ENCODE assay signal across 9 cellular contexts in the genomic region with DNA sequence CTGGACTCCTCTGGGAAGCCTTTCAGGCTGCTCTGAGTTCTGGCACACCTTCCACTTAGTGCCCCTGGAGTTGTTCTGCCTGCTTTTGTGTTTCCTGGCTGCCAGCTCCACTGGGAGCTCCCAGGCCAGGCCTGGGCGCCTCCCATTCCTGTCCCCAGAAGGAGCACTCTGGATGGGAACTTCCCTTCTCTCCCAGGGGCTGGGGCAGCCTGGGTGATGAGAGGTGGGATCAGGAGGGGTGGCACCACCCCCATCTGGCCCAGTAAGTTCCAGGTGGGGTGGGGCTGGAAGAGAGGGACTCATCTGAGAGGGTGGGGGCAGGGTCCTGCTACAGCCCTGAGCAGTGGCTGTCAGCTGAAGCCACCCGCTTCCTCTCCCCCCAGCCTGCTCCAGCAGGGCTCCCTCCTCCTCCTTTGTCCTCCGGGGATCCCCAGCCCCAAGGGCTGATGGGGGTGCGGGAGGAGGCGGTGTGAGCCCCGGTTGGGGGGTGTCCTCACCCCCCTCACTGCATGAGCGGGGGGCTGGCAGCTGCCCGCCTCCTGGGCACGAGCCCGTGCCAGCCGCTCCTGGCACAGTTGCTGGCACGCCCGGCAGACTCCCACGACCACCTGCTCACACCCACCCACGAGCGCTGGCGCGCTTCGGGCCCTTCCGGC. TPM values are rescaled to one million over a fixed set of nuclear protein-coding genes. Genes with fewer than 3 reads are reported as not detected.
DNase-seq lines count a peak whose midpoint lies in the region; ATAC-seq and FAIRE-seq lines count a peak whose summit lies in the region.
"Had no signal": no experiment of that assay in that cellular context is flagged by ENCODE, and none has a peak within 500 bp of the region (broad histone marks: within the 10 kb centered on the region; RNA-seq: fewer than 3 reads in every experiment).

No MANE protein-coding gene starts in this region.

- H3K9me3 Mint-ChIP-seq in activated naive CD4-positive, alpha-beta T cell treated with anti-CD3 and anti-CD28 coated beads for 36 hours = no peaks in the 10 kb centered on the region
- no peaks in the 10 kb centered on the region for H3K9me3 Mint-ChIP-seq in activated naive CD4-positive, alpha-beta T cell treated with anti-CD3 and anti-CD28 coated beads, Interleukin-2, amount 10 ng/mL, durations not matched to agents 7 days and 5 days
- no peaks in the 10 kb centered on the region for H3K9me3 Mint-ChIP-seq in activated T-helper 17 cell treated with anti-CD3 and anti-CD28 coated beads, Interleukin-2, amount 50 U/mL, for 72 hours

- ATAC-seq in activated T-helper 17 cell treated with anti-CD3 and anti-CD28 coated beads, Interleukin-2, amount 50 U/mL, for 72 hours (replicated peaks) = no peak
- no peak for ATAC-seq in left lobe of liver

- peak; percentile 56 for DNase-seq in activated naive CD4-positive, alpha-beta T cell treated with anti-CD3 and anti-CD28 coated beads for 36 hours
- DNase-seq in activated naive CD4-positive, alpha-beta T cell treated with anti-CD3 and anti-CD28 coated beads, Interleukin-2, amount 10 ng/mL, durations not matched to agents 7 days and 5 days = no peak
- DNase-seq in NCI-H748 treated with DMSO at 0.1 percent for 48 hours (lab: John Stamatoyannopoulos, UW) (peak; percentile 96), frontal cortex (ENCODE audit: low spot score in 2 of 2) (peak; percentile 75), skeletal muscle cell (ENCODE audit: low read depth) (no peak), left lobe of liver (ENCODE audit: low spot score) (no peak)
- DNase-seq in activated CD4-positive, CD25-positive, alpha-beta regulatory T cell (lab: John Stamatoyannopoulos, UW) = no peak

- H3K4me3 ChIP-seq in skeletal muscle cell (ENCODE audit: low read depth, low read length) = peak overlapping the region; percentile 29

- CTCF ChIA-PET in activated naive CD4-positive, alpha-beta T cell treated with anti-CD3 and anti-CD28 coated beads for 36 hours (lab: Charles Lee) = no interaction called here
- CTCF ChIA-PET in activated naive CD4-positive, alpha-beta T cell treated with anti-CD3 and anti-CD28 coated beads, Interleukin-2, amount 10 ng/mL, durations not matched to agents 7 days and 5 days (lab: Charles Lee) = no interaction called here

- peaks cover 36% of the 10 kb centered on the region for H3K27me3 Mint-ChIP-seq in activated naive CD4-positive, alpha-beta T cell treated with anti-CD3 and anti-CD28 coated beads for 36 hours (ENCODE audit: low read depth)
- peaks cover 80% of the 10 kb centered on the region for H3K27me3 Mint-ChIP-seq in activated naive CD4-positive, alpha-beta T cell treated with anti-CD3 and anti-CD28 coated beads, Interleukin-2, amount 10 ng/mL, durations not matched to agents 7 days and 5 days
- peaks cover 42% of the 10 kb centered on the region for H3K27me3 Mint-ChIP-seq in activated T-helper 17 cell treated with anti-CD3 and anti-CD28 coated beads, Interleukin-2, amount 50 U/mL, for 72 hours

- no peak for FAIRE-seq in frontal cortex (lab: Jason Lieb, UNC)
- FAIRE-seq: G401.6 had no signal

- H3K27ac Mint-ChIP-seq in activated naive CD4-positive, alpha-beta T cell treated with anti-CD3 and anti-CD28 coated beads for 36 hours = no peak overlapping the region
- no peak overlapping the region for H3K27ac Mint-ChIP-seq in activated naive CD4-positive, alpha-beta T cell treated with anti-CD3 and anti-CD28 coated beads, Interleukin-2, amount 10 ng/mL, durations not matched to agents 7 days and 5 days
- no peak overlapping the region for H3K27ac Mint-ChIP-seq in activated T-helper 17 cell treated with anti-CD3 and anti-CD28 coated beads, Interleukin-2, amount 50 U/mL, for 72 hours

- peak overlapping the region; percentile 43 for H3K4me3 Mint-ChIP-seq in activated naive CD4-positive, alpha-beta T cell treated with anti-CD3 and anti-CD28 coated beads for 36 hours
- H3K4me3 Mint-ChIP-seq in activated naive CD4-positive, alpha-beta T cell treated with anti-CD3 and anti-CD28 coated beads, Interleukin-2, amount 10 ng/mL, durations not matched to agents 7 days and 5 days = no peak overlapping the region
- H3K4me3 Mint-ChIP-seq in activated T-helper 17 cell treated with anti-CD3 and anti-CD28 coated beads, Interleukin-2, amount 50 U/mL, for 72 hours = no peak overlapping the region

- H3K36me3 Mint-ChIP-seq in activated naive CD4-positive, alpha-beta T cell treated with anti-CD3 and anti-CD28 coated beads for 36 hours (ENCODE audit: low read depth) = no peaks in the 10 kb centered on the region
- H3K36me3 Mint-ChIP-seq in activated naive CD4-positive, alpha-beta T cell treated with anti-CD3 and anti-CD28 coated beads, Interleukin-2, amount 10 ng/mL, durations not matched to agents 7 days and 5 days = no peaks in the 10 kb centered on the region
- no peaks in the 10 kb centered on the region for H3K36me3 Mint-ChIP-seq in activated T-helper 17 cell treated with anti-CD3 and anti-CD28 coated beads, Interleukin-2, amount 50 U/mL, for 72 hours (ENCODE audit: low read depth)

- H3K4me1 Mint-ChIP-seq in activated naive CD4-positive, alpha-beta T cell treated with anti-CD3 and anti-CD28 coated beads for 36 hours (ENCODE audit: low read depth) = peaks cover 11% of the 10 kb centered on the region
- peaks cover 3% of the 10 kb centered on the region for H3K4me1 Mint-ChIP-seq in activated naive CD4-positive, alpha-beta T cell treated with anti-CD3 and anti-CD28 coated beads, Interleukin-2, amount 10 ng/mL, durations not matched to agents 7 days and 5 days
- H3K4me1 Mint-ChIP-seq in activated T-helper 17 cell treated with anti-CD3 and anti-CD28 coated beads, Interleukin-2, amount 50 U/mL, for 72 hours = no peaks in the 10 kb centered on the region

- intact Hi-C loops in activated naive CD4-positive, alpha-beta T cell treated with anti-CD3 and anti-CD28 coated beads for 36 hours (cut with micrococcal nuclease) = no loop called here

RNA-seq across cellular contexts. Expression of gene FOXO6, which starts 4.7 kb away (rescaled TPM):
- total RNA-seq in activated naive CD4-positive, alpha-beta T cell treated with anti-CD3 and anti-CD28 coated beads for 36 hours = under 1 TPM in 1 of 2 experiments, not detected in 1; 0.15 TPM
- 3.7 TPM for total RNA-seq in frontal cortex
- under 1 TPM; 0.11 to 0.26 TPM for total RNA-seq in activated T-helper 17 cell treated with anti-CD3 and anti-CD28 coated beads, Interleukin-2, amount 50 U/mL, for 72 hours
- 0.38 TPM for total RNA-seq in left lobe of liver

Comparison
In these comparisons a context has a peak if more than half of its experiments do, and no peak if none do; other contexts are left out.
1. DNase-seq: peak in activated naive CD4-positive, alpha-beta T cell treated with anti-CD3 and anti-CD28 coated beads for 36 hours (single experiment), NCI-H748 treated with DMSO at 0.1 percent for 48 hours (single experiment) and frontal cortex (2 of 2); none in activated naive CD4-positive, alpha-beta T cell treated with anti-CD3 and anti-CD28 coated beads, Interleukin-2, amount 10 ng/mL, durations not matched to agents 7 days and 5 days (single experiment), skeletal muscle cell (single experiment), activated CD4-positive, CD25-positive, alpha-beta regulatory T cell (0 of 4) and left lobe of liver (single experiment).